9 cellular contexts compared by ENCODE assay signal in the genomic region with DNA sequence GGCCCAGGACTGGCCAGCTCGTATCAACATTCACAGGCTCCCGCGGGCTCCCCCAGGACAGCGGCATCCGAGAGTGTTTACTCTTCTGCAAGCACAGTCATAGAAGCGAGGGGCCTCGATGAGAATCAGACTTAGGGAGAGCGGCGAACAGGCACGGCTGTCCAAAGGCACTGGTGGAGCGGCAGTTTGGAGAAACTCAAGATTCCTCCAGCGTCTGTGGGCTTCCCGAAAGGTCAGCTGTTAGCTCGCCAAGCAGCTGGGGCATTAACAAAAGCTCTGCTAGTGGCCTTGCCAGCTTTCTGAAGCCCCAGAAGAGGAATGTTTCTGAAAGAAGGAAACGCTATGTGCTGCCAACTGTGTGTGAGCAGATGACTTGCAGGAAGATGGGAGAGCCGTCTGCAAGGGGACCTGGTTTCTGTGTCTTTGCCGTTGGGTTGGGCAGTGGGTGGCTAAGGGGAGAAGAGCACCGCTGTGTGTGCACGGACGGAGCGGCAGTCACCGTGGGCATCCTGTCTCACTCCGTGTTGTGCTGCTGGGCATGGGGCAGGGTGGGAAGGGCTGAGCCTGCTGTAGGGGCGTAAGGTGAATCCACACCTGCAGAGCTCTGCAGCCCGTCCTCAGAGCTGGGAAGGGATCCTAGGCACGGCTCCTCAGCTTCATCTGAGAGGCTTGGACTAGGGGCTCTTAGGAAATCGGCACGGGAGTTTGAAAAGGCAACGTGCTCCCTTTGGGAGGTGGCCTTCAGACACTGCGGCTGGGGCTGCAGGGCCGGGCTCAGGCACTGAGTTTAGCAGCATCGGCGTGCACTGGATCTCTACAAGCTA. TPM values are rescaled to one million over a fixed set of nuclear protein-coding genes. Genes with fewer than 3 reads are reported as not detected.
DNase-seq lines count a peak whose midpoint lies in the region.
"Had no signal": no experiment of that assay in that cellular context is flagged by ENCODE, and none has a peak within 500 bp of the region (broad histone marks: within the 10 kb centered on the region; RNA-seq: fewer than 3 reads in every experiment).

No MANE protein-coding gene starts in this region.

- H3K27me3 Mint-ChIP-seq in activated T-helper 2 cell treated with anti-CD3 and anti-CD28 coated beads, Interferon-gamma antibody, Interleukin-2, Interleukin-4, amounts not matched to agents 10 μg/mL and 5 μg/mL and 100 μg/mL, durations not matched to agents 14 hours and 24 hours and 36 hours (ENCODE audit: low read depth) = no peaks in the 10 kb centered on the region

- DNase-seq in AG08396 (ENCODE audit: low spot score) (peak; percentile 67), inferior parietal cortex (ENCODE audit: extremely low spot score) (peak; percentile 67), putamen (ENCODE audit: low spot score) (peak; percentile 63), NCI-H1694 (lab: John Stamatoyannopoulos, UW) (no peak), NCI-H1105 (lab: John Stamatoyannopoulos, UW) (no peak), MV-4-11 (lab: John Stamatoyannopoulos, UW) (no peak), DMS53 (lab: John Stamatoyannopoulos, UW) (no peak)
- no peak for DNase-seq in activated T-helper 2 cell treated with anti-CD3 and anti-CD28 coated beads, Interferon-gamma antibody, Interleukin-2, Interleukin-4, amounts not matched to agents 10 μg/mL and 5 μg/mL and 100 μg/mL, durations not matched to agents 14 hours and 24 hours and 36 hours (ENCODE audit: low spot score)
- DNase-seq: NCI-H2227 treated with DMSO at 0.1 percent for 48 hours had no signal

- H3K4me3 Mint-ChIP-seq in activated T-helper 2 cell treated with anti-CD3 and anti-CD28 coated beads, Interferon-gamma antibody, Interleukin-2, Interleukin-4, amounts not matched to agents 10 μg/mL and 5 μg/mL and 100 μg/mL, durations not matched to agents 14 hours and 24 hours and 36 hours (ENCODE audit: low read depth) = no peak overlapping the region

- intact Hi-C loops in activated T-helper 2 cell treated with anti-CD3 and anti-CD28 coated beads, Interferon-gamma antibody, Interleukin-2, Interleukin-4, amounts not matched to agents 10 μg/mL and 5 μg/mL and 100 μg/mL, durations not matched to agents 14 hours and 24 hours and 36 hours (cut with micrococcal nuclease) = no loop called here

- H3K27ac Mint-ChIP-seq in activated T-helper 2 cell treated with anti-CD3 and anti-CD28 coated beads, Interferon-gamma antibody, Interleukin-2, Interleukin-4, amounts not matched to agents 10 μg/mL and 5 μg/mL and 100 μg/mL, durations not matched to agents 14 hours and 24 hours and 36 hours = peak overlapping the region; percentile 8

- peaks cover 52% of the 10 kb centered on the region for H3K36me3 Mint-ChIP-seq in activated T-helper 2 cell treated with anti-CD3 and anti-CD28 coated beads, Interferon-gamma antibody, Interleukin-2, Interleukin-4, amounts not matched to agents 10 μg/mL and 5 μg/mL and 100 μg/mL, durations not matched to agents 14 hours and 24 hours and 36 hours (ENCODE audit: low read depth)

- no peaks in the 10 kb centered on the region for H3K9me3 Mint-ChIP-seq in activated T-helper 2 cell treated with anti-CD3 and anti-CD28 coated beads, Interferon-gamma antibody, Interleukin-2, Interleukin-4, amounts not matched to agents 10 μg/mL and 5 μg/mL and 100 μg/mL, durations not matched to agents 14 hours and 24 hours and 36 hours

- peaks cover 28% of the 10 kb centered on the region for H3K4me1 Mint-ChIP-seq in activated T-helper 2 cell treated with anti-CD3 and anti-CD28 coated beads, Interferon-gamma antibody, Interleukin-2, Interleukin-4, amounts not matched to agents 10 μg/mL and 5 μg/mL and 100 μg/mL, durations not matched to agents 14 hours and 24 hours and 36 hours (ENCODE audit: low read depth)

RNA-seq across cellular contexts. Expression of gene AMZ1, which starts 42.1 kb away (rescaled TPM):
- total RNA-seq in activated T-helper 2 cell treated with anti-CD3 and anti-CD28 coated beads, Interferon-gamma antibody, Interleukin-2, Interleukin-4, amounts not matched to agents 10 μg/mL and 5 μg/mL and 100 μg/mL, durations not matched to agents 14 hours and 24 hours and 36 hours = 0.07 and 0.14 TPM in 2 replicates

Comparison
In these comparisons a context has a peak if more than half of its experiments do, and no peak if none do; other contexts are left out.
1. DNase-seq: peak in AG08396 (single experiment), inferior parietal cortex (single experiment) and putamen (single experiment); none in activated T-helper 2 cell treated with anti-CD3 and anti-CD28 coated beads, Interferon-gamma antibody, Interleukin-2, Interleukin-4, amounts not matched to agents 10 μg/mL and 5 μg/mL and 100 μg/mL, durations not matched to agents 14 hours and 24 hours and 36 hours (single experiment), NCI-H1694 (single experiment), NCI-H1105 (single experiment), MV-4-11 (single experiment) and DMS53 (single experiment).